Comparison of ENCODE assay signal across 1 cellular context in the genomic region with DNA sequence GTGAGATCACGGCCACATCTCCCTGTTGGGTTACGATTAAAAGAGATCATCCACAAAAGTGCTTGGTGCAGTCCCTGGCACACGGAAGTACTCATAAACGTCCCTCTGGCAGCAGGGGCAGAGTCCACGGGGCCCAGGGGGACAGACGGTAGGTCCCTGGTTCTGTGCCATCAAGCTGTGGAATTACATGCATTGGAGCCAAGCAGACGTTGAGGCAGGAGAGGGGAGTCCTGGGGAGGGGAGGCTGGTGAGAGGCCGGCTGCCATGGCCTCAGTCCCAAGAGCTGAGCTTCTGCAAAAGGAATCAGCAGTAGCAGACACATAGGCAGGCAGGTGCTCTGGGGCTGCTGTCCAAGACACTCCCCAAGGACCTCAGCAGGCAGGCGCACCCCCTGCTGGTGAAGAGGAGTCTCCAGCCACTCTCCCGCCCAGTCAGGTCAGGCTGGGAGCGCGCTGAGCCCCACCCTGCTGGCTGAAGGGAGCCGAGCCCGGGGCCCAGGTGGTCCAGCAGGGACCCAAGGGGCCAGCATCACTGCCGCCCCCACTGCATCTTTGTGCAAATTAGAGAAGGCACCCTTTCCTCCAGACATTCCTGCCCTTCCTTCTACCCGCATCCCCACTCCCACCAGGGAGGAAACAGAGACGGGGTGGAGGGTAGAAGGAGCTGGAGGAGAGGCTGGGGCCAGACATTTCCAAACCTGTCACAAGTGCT.
TF ChIP-seq lines count a peak whose summit lies in the region.

No MANE protein-coding gene starts in this region.

TF ChIP-seq in WTC11, 78 proteins besides CTCF, POLR2A, EP300 and RAD21 (continued from another document):
- TF ChIP-seq, protein P1, sequence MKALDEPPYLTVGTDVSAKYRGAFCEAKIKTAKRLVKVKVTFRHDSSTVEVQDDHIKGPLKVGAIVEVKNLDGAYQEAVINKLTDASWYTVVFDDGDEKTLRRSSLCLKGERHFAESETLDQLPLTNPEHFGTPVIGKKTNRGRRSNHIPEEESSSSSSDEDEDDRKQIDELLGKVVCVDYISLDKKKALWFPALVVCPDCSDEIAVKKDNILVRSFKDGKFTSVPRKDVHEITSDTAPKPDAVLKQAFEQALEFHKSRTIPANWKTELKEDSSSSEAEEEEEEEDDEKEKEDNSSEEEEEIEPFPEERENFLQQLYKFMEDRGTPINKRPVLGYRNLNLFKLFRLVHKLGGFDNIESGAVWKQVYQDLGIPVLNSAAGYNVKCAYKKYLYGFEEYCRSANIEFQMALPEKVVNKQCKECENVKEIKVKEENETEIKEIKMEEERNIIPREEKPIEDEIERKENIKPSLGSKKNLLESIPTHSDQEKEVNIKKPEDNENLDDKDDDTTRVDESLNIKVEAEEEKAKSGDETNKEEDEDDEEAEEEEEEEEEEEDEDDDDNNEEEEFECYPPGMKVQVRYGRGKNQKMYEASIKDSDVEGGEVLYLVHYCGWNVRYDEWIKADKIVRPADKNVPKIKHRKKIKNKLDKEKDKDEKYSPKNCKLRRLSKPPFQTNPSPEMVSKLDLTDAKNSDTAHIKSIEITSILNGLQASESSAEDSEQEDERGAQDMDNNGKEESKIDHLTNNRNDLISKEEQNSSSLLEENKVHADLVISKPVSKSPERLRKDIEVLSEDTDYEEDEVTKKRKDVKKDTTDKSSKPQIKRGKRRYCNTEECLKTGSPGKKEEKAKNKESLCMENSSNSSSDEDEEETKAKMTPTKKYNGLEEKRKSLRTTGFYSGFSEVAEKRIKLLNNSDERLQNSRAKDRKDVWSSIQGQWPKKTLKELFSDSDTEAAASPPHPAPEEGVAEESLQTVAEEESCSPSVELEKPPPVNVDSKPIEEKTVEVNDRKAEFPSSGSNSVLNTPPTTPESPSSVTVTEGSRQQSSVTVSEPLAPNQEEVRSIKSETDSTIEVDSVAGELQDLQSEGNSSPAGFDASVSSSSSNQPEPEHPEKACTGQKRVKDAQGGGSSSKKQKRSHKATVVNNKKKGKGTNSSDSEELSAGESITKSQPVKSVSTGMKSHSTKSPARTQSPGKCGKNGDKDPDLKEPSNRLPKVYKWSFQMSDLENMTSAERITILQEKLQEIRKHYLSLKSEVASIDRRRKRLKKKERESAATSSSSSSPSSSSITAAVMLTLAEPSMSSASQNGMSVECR (CRISPR knock-in tag; IDR thresholded peaks at IDR 0.05; ENCODE audit: borderline replicate concordance), result no peak
- TF ChIP-seq EMX1 (CRISPR knock-in tag; IDR thresholded peaks at IDR 0.05) (no peak), ELF4 (CRISPR knock-in tag; IDR thresholded peaks at IDR 0.05; ENCODE audit: low read depth) (no peak), ATF1 (CRISPR knock-in tag; IDR thresholded peaks at IDR 0.05) (no peak), CREB1 (CRISPR knock-in tag; IDR thresholded peaks at IDR 0.05) (no peak), ETV6 (CRISPR knock-in tag; IDR thresholded peaks at IDR 0.05) (no peak)
- TF ChIP-seq, protein P2, sequence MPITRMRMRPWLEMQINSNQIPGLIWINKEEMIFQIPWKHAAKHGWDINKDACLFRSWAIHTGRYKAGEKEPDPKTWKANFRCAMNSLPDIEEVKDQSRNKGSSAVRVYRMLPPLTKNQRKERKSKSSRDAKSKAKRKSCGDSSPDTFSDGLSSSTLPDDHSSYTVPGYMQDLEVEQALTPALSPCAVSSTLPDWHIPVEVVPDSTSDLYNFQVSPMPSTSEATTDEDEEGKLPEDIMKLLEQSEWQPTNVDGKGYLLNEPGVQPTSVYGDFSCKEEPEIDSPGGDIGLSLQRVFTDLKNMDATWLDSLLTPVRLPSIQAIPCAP (CRISPR knock-in tag; IDR thresholded peaks at IDR 0.05), result no peak
- TF ChIP-seq, protein P3, sequence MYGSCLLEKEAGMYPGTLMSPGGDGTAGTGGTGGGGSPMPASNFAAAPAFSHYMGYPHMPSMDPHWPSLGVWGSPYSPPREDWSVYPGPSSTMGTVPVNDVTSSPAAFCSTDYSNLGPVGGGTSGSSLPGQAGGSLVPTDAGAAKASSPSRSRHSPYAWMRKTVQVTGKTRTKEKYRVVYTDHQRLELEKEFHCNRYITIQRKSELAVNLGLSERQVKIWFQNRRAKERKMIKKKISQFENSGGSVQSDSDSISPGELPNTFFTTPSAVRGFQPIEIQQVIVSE (CRISPR knock-in tag; IDR thresholded peaks at IDR 0.05; ENCODE audit: borderline replicate concordance), result no peak
- TF ChIP-seq, protein P4, sequence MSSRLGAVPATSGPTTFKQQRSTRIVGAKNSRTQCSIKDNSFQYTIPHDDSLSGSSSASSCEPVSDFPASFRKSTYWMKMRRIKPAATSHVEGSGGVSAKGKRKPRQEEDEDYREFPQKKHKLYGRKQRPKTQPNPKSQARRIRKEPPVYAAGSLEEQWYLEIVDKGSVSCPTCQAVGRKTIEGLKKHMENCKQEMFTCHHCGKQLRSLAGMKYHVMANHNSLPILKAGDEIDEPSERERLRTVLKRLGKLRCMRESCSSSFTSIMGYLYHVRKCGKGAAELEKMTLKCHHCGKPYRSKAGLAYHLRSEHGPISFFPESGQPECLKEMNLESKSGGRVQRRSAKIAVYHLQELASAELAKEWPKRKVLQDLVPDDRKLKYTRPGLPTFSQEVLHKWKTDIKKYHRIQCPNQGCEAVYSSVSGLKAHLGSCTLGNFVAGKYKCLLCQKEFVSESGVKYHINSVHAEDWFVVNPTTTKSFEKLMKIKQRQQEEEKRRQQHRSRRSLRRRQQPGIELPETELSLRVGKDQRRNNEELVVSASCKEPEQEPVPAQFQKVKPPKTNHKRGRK (CRISPR knock-in tag; IDR thresholded peaks at IDR 0.05; ENCODE audit: borderline replicate concordance), result no peak
